32 cellular contexts compared by ENCODE assay signal in the genomic region with DNA sequence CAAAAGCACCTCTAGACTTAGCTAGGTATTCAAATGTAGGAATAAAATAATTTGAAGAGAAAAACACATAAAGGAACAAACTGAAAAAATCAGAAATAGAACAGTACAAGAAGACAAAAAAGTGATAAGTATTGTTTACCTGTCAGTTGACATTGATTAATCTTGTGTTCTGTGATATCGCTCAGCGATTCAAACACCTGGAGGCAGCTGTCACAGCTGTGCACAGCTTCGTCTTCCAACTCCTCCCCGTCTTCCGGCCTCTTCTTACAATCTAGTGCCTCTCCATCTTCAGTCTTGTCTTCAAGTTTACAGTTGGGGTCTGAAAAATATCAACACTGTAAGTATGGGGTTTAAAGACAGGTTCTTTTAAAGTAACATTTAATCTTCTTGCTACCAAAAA. TPM values are rescaled to one million over a fixed set of nuclear protein-coding genes. Genes with fewer than 3 reads are reported as not detected.
"Had no signal": no experiment of that assay in that cellular context is flagged by ENCODE, and none has a peak within 500 bp of the region (broad histone marks: within the 10 kb centered on the region; RNA-seq: fewer than 3 reads in every experiment).

No MANE protein-coding gene starts in this region.

- H3K27ac Mint-ChIP-seq: activated B cell treated with CpG ODN at 0.5 μM for 24 hours; activated CD8-positive, alpha-beta T cell treated with anti-CD3 and anti-CD28 coated beads for 36 hours; activated naive CD8-positive, alpha-beta T cell; activated T-helper 17 cell treated with anti-CD3 and anti-CD28 coated beads, Interleukin-2, amount 50 U/mL, for 72 hours; dendritic cell treated with granulocyte-macrophage colony-stimulating factor and Interleukin-4, amounts not matched to agents 40 ng/mL and 50 ng/mL, for 4 days; endodermal cell; T-helper 17 cell; T-helper 2 cell treated with Interferon-gamma antibody and Interleukin-4, amounts not matched to agents 5 μg/mL and 100 μg/mL, for 36 hours had no signal

- H3K27me3 Mint-ChIP-seq: activated T-helper 17 cell treated with anti-CD3 and anti-CD28 coated beads, Interleukin-2, amount 50 U/mL, for 72 hours; dendritic cell treated with granulocyte-macrophage colony-stimulating factor and Interleukin-4, amounts not matched to agents 40 ng/mL and 50 ng/mL, for 4 days; T-helper 17 cell had no signal

- H3K4me3 Mint-ChIP-seq: activated B cell treated with CpG ODN at 0.5 μM for 24 hours; activated CD8-positive, alpha-beta T cell treated with anti-CD3 and anti-CD28 coated beads for 36 hours; activated naive CD8-positive, alpha-beta T cell; activated T-cell treated with anti-CD3 and anti-CD28 coated beads, Interleukin-2, amount 50 U/mL, for 4 hours; activated T-helper 17 cell treated with anti-CD3 and anti-CD28 coated beads, Interleukin-2, amount 50 U/mL, for 72 hours; dendritic cell treated with granulocyte-macrophage colony-stimulating factor and Interleukin-4, amounts not matched to agents 40 ng/mL and 50 ng/mL, for 4 days; endodermal cell; T-helper 17 cell; T-helper 2 cell treated with Interferon-gamma antibody and Interleukin-4, amounts not matched to agents 5 μg/mL and 100 μg/mL, for 36 hours had no signal

- H3K4me1 Mint-ChIP-seq: activated B cell treated with CpG ODN at 0.5 μM for 24 hours; activated T-helper 17 cell treated with anti-CD3 and anti-CD28 coated beads, Interleukin-2, amount 50 U/mL, for 72 hours; T-helper 17 cell had no signal

- H3K27ac ChIP-seq: colonic mucosa, dorsolateral prefrontal cortex, heart left ventricle, WERI-Rb-1 had no signal

- H3K36me3 Mint-ChIP-seq: activated naive CD8-positive, alpha-beta T cell had no signal

- DNase-seq: activated B cell treated with CpG ODN at 0.5 μM for 24 hours; activated CD4-positive, alpha-beta T cell treated with anti-CD3 and anti-CD28 coated beads for 48 hours; activated CD4-positive, alpha-beta T cell treated with anti-CD3 and anti-CD28 coated beads, Interleukin-2, amount 50 U/mL, for 1 hour; activated CD4-positive, alpha-beta T cell treated with anti-CD3 and anti-CD28 coated beads, Interleukin-2, amount 50 U/mL, for 48 hours; activated CD8-positive, alpha-beta memory T cell treated with anti-CD3 and anti-CD28 coated beads for 24 hours; activated CD8-positive, alpha-beta T cell treated with anti-CD3 and anti-CD28 coated beads for 36 hours; activated effector memory CD4-positive, alpha-beta T cell treated with Interleukin-2 at 50 U/mL for 16 hours; activated gamma-delta T cell treated with Interleukin-2 at 50 U/mL for 16 hours; activated naive CD4-positive, alpha-beta T cell treated with anti-CD3 and anti-CD28 coated beads, Interleukin-2, amount 50 U/mL, for 16 hours; activated naive CD4-positive, alpha-beta T cell treated with Interleukin-2 at 50 U/mL for 16 hours; activated T-cell treated with anti-CD3 and anti-CD28 coated beads, Interleukin-2, amount 50 U/mL, for 4 hours; amniotic stem cell; anterior cingulate cortex; central memory CD4-positive, alpha-beta T cell; cerebellar nuclear complex; colonic mucosa; dorsolateral prefrontal cortex; effector memory CD4-positive, alpha-beta T cell; endodermal cell; foreskin fibroblast; glutamatergic neuron; heart left ventricle; T-helper 1 cell; T-helper 17 cell; T1000; WERI-Rb-1 had no signal

- H3K36me3 ChIP-seq: colonic mucosa, WERI-Rb-1 had no signal

- H3K27me3 ChIP-seq: colonic mucosa, dorsolateral prefrontal cortex, heart left ventricle had no signal

- H3K4me3 ChIP-seq: colonic mucosa, dorsolateral prefrontal cortex, heart left ventricle had no signal

- ATAC-seq: activated CD4-positive, CD25-positive, alpha-beta regulatory T cell treated with anti-CD3 and anti-CD28 coated beads, Interleukin-2, amount 50 U/mL, for 24 hours; activated CD8-positive, alpha-beta T cell treated with anti-CD3 and anti-CD28 coated beads for 36 hours; activated T-cell treated with anti-CD3 and anti-CD28 coated beads, Interleukin-2, amount 50 U/mL, for 4 hours; activated T-helper 17 cell treated with anti-CD3 and anti-CD28 coated beads, Interleukin-2, amount 50 U/mL, for 72 hours; esophagus mucosa; heart left ventricle; T-helper 17 cell had no signal

- H3K9me3 ChIP-seq: colonic mucosa, heart left ventricle had no signal

- H3K9me3 Mint-ChIP-seq: activated B cell treated with CpG ODN at 0.5 μM for 24 hours; activated CD8-positive, alpha-beta T cell treated with anti-CD3 and anti-CD28 coated beads for 36 hours; activated T-cell treated with anti-CD3 and anti-CD28 coated beads, Interleukin-2, amount 50 U/mL, for 4 hours; activated T-helper 17 cell treated with anti-CD3 and anti-CD28 coated beads, Interleukin-2, amount 50 U/mL, for 72 hours; dendritic cell treated with granulocyte-macrophage colony-stimulating factor and Interleukin-4, amounts not matched to agents 40 ng/mL and 50 ng/mL, for 4 days; endodermal cell; T-helper 2 cell treated with Interferon-gamma antibody and Interleukin-4, amounts not matched to agents 5 μg/mL and 100 μg/mL, for 36 hours had no signal

- H3K4me1 ChIP-seq: colonic mucosa had no signal

RNA-seq across cellular contexts. Expression of gene ZNF521, which starts 30.1 kb away (rescaled TPM):
- total RNA-seq: activated CD8-positive, alpha-beta T cell treated with anti-CD3 and anti-CD28 coated beads for 36 hours; activated T-helper 17 cell treated with anti-CD3 and anti-CD28 coated beads, Interleukin-2, amount 50 U/mL, for 72 hours had no signal
